In genomic region chr19:56162258-56162657, GRCh38 we compare ENCODE assay signal across 1 cellular context.
TF ChIP-seq lines count a peak whose summit lies in the region.

No MANE protein-coding gene starts in this region.

TF ChIP-seq in endothelial cell of umbilical vein, 7 proteins besides CTCF, POLR2A, EP300 and RAD21:
- no peak for TF ChIP-seq GATA2 (IDR thresholded peaks at IDR 0.05; ENCODE audit: insufficient read depth, insufficient read length, low read depth, low read length)
- TF ChIP-seq JUN (IDR thresholded peaks at IDR 0.05; ENCODE audit: borderline replicate concordance, insufficient read depth, insufficient read length, low read depth), result peak; percentile 41
